13 cellular contexts compared by ENCODE assay signal in the genomic region with DNA sequence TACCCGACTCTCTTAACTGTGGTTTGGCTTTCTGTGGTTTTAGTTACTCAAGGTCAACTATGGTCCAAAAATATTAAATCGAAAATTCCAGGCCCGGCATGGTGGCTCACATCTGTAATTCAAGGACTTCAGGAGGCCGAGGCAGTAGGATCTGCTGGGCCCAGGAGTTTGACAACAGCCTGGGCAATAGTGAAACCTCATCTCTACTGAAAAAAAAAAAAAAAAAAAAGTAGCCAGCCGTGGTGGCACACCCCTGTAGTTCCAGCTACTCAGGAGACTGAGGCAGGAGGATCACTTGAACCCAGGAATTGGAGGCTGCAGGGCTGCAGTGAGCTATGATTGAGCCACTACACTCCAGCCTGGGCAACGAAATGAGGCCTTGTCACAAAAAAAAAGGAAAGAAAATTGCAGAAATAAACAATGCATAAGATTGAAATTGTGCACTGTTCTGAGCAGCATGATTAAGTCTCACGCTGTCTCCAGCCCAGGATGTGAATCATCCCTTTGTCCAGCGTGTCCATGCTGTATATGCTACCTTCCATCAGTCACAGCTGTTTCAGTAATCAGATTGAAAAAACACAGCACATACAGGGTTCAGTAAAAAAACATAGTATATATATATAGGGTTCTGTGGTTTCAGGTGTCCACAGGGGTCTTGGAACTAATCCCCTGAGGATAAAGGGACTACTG. TPM values are rescaled to one million over a fixed set of nuclear protein-coding genes. Genes with fewer than 3 reads are reported as not detected.
DNase-seq lines count a peak whose midpoint lies in the region; TF ChIP-seq lines count a peak whose summit lies in the region.
"Had no signal": no experiment of that assay in that cellular context is flagged by ENCODE, and none has a peak within 500 bp of the region (broad histone marks: within the 10 kb centered on the region; RNA-seq: fewer than 3 reads in every experiment).

No MANE protein-coding gene starts in this region.

- no peaks in the 10 kb centered on the region for H3K27me3 Mint-ChIP-seq in osteocyte (ENCODE audit: unreplicated experiment)
- peaks cover 3% of the 10 kb centered on the region for H3K27me3 Mint-ChIP-seq in T-helper 2 cell treated with Interferon-gamma antibody and Interleukin-4, amounts not matched to agents 5 μg/mL and 100 μg/mL, for 36 hours (ENCODE audit: low read depth)
- H3K27me3 Mint-ChIP-seq: activated naive CD4-positive, alpha-beta T cell treated with anti-CD3 and anti-CD28 coated beads, Interleukin-2, amount 10 ng/mL, durations not matched to agents 7 days and 5 days had no signal

- no peaks in the 10 kb centered on the region for H3K36me3 ChIP-seq in colonic mucosa

- peak overlapping the region; percentile 82 for H3K27ac Mint-ChIP-seq in osteocyte (ENCODE audit: unreplicated experiment)
- H3K27ac Mint-ChIP-seq in T-helper 2 cell treated with Interferon-gamma antibody and Interleukin-4, amounts not matched to agents 5 μg/mL and 100 μg/mL, for 36 hours, result no peak overlapping the region
- H3K27ac Mint-ChIP-seq: activated naive CD4-positive, alpha-beta T cell treated with anti-CD3 and anti-CD28 coated beads, Interleukin-2, amount 10 ng/mL, durations not matched to agents 7 days and 5 days; stimulated activated effector memory CD8-positive, alpha-beta T cell treated with anti-CD3 and anti-CD28 coated beads, Interleukin-12 subunit alpha, Interleukin-12 subunit beta, amount 100 ng/mL, for 72 hours had no signal

- intact Hi-C loops in posterior cingulate gyrus (cut with DNase I) (no loop called here), colonic mucosa (cut with DNase I) (no loop called here)

- H3K27me3 ChIP-seq in colonic mucosa, result no peaks in the 10 kb centered on the region

- no peaks in the 10 kb centered on the region for H3K4me1 ChIP-seq in colonic mucosa

- peak; percentile 77 for DNase-seq in EL
- peak; percentile 91 for DNase-seq in RKO (ENCODE audit: low spot score)
- DNase-seq in epithelial cell of esophagus (ENCODE audit: low read depth), result peak; percentile 88
- no peak for DNase-seq in osteocyte (ENCODE audit: extremely low spot score, unreplicated experiment)
- DNase-seq in posterior cingulate gyrus, result no peak
- DNase-seq in T-helper 2 cell treated with Interferon-gamma antibody and Interleukin-4, amounts not matched to agents 5 μg/mL and 100 μg/mL, for 36 hours (ENCODE audit: low spot score), result no peak
- DNase-seq in iPS-NIHi11 (ENCODE audit: low spot score), result no peak
- DNase-seq in colonic mucosa, result no peak
- DNase-seq: activated CD4-positive, alpha-beta T cell treated with anti-CD3 and anti-CD28 coated beads for 48 hours; activated naive CD4-positive, alpha-beta T cell treated with anti-CD3 and anti-CD28 coated beads, Interleukin-2, amount 10 ng/mL, durations not matched to agents 7 days and 5 days; mesendoderm; NCI-H1436 had no signal

- no peaks in the 10 kb centered on the region for H3K9me3 Mint-ChIP-seq in osteocyte (ENCODE audit: unreplicated experiment)
- H3K9me3 Mint-ChIP-seq in T-helper 2 cell treated with Interferon-gamma antibody and Interleukin-4, amounts not matched to agents 5 μg/mL and 100 μg/mL, for 36 hours, result no peaks in the 10 kb centered on the region
- H3K9me3 Mint-ChIP-seq: activated naive CD4-positive, alpha-beta T cell treated with anti-CD3 and anti-CD28 coated beads, Interleukin-2, amount 10 ng/mL, durations not matched to agents 7 days and 5 days; stimulated activated effector memory CD8-positive, alpha-beta T cell treated with anti-CD3 and anti-CD28 coated beads, Interleukin-12 subunit alpha, Interleukin-12 subunit beta, amount 100 ng/mL, for 72 hours had no signal

- H3K4me1 Mint-ChIP-seq in osteocyte (ENCODE audit: unreplicated experiment), result peaks cover 43% of the 10 kb centered on the region
- H3K4me1 Mint-ChIP-seq in T-helper 2 cell treated with Interferon-gamma antibody and Interleukin-4, amounts not matched to agents 5 μg/mL and 100 μg/mL, for 36 hours (ENCODE audit: low read depth), result no peaks in the 10 kb centered on the region
- H3K4me1 Mint-ChIP-seq: activated naive CD4-positive, alpha-beta T cell treated with anti-CD3 and anti-CD28 coated beads, Interleukin-2, amount 10 ng/mL, durations not matched to agents 7 days and 5 days had no signal

- H3K9ac ChIP-seq in colonic mucosa (ENCODE audit: low read depth in 2 of 2, low read length in 2 of 2), result no peak overlapping the region

- H3K4me3 Mint-ChIP-seq in osteocyte (ENCODE audit: unreplicated experiment), result no peak overlapping the region
- H3K4me3 Mint-ChIP-seq in T-helper 2 cell treated with Interferon-gamma antibody and Interleukin-4, amounts not matched to agents 5 μg/mL and 100 μg/mL, for 36 hours, result no peak overlapping the region
- H3K4me3 Mint-ChIP-seq: activated naive CD4-positive, alpha-beta T cell treated with anti-CD3 and anti-CD28 coated beads, Interleukin-2, amount 10 ng/mL, durations not matched to agents 7 days and 5 days; stimulated activated effector memory CD8-positive, alpha-beta T cell treated with anti-CD3 and anti-CD28 coated beads, Interleukin-12 subunit alpha, Interleukin-12 subunit beta, amount 100 ng/mL, for 72 hours had no signal

- TF ChIP-seq CTCF in epithelial cell of esophagus (IDR thresholded peaks at IDR 0.05; ENCODE audit: insufficient read depth, low read depth, low read length, missing control alignments) (no peak), osteocyte (IDR thresholded peaks at IDR 0.05) (no peak), colonic mucosa (IDR thresholded peaks at IDR 0.05) (no peak)

- no peaks in the 10 kb centered on the region for H3K9me3 ChIP-seq in colonic mucosa

- H3K36me3 Mint-ChIP-seq in osteocyte (ENCODE audit: unreplicated experiment), result no peaks in the 10 kb centered on the region
- no peaks in the 10 kb centered on the region for H3K36me3 Mint-ChIP-seq in T-helper 2 cell treated with Interferon-gamma antibody and Interleukin-4, amounts not matched to agents 5 μg/mL and 100 μg/mL, for 36 hours (ENCODE audit: low read depth)
- H3K36me3 Mint-ChIP-seq: activated naive CD4-positive, alpha-beta T cell treated with anti-CD3 and anti-CD28 coated beads, Interleukin-2, amount 10 ng/mL, durations not matched to agents 7 days and 5 days; stimulated activated effector memory CD8-positive, alpha-beta T cell treated with anti-CD3 and anti-CD28 coated beads, Interleukin-12 subunit alpha, Interleukin-12 subunit beta, amount 100 ng/mL, for 72 hours had no signal

- no peak overlapping the region for H3K27ac ChIP-seq in colonic mucosa

- no peak overlapping the region for H3K4me3 ChIP-seq in epithelial cell of esophagus (ENCODE audit: low read length)
- H3K4me3 ChIP-seq in colonic mucosa, result no peak overlapping the region

RNA-seq across cellular contexts. Expression of a gene that starts 40.7 kb away (rescaled TPM):
- 2.9 and 3.1 TPM in 2 replicates for total RNA-seq in osteocyte
- under 1 TPM; 0.25 to 0.53 TPM for total RNA-seq in colonic mucosa

Comparison
In these comparisons a context has a peak if more than half of its experiments do, and no peak if none do; other contexts are left out.
1. DNase-seq: peak in EL (single experiment), RKO (single experiment) and epithelial cell of esophagus (single experiment); none in osteocyte (single experiment), posterior cingulate gyrus (0 of 10), T-helper 2 cell treated with Interferon-gamma antibody and Interleukin-4, amounts not matched to agents 5 μg/mL and 100 μg/mL, for 36 hours (single experiment), iPS-NIHi11 (single experiment) and colonic mucosa (single experiment).